12 cellular contexts compared by ENCODE assay signal in the genomic region with DNA sequence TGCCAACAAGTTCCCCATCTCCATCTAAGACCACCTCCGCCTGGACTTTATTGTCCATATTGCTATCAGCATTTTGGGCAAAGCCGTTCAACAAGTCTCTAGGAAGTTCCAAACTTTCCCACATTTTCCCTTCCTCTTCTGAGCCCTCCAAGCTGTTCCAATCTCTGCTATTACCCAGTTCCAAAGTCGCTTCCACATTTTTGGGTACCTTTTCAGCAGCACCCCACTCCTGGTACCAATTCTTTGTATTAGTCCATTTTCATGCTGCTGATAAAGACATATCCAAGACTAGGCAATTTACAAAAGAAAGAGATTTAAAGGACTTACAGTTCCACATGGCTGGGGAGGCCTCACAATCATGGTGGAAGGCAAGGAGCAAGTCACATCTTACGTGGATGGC. TPM values are rescaled to one million over a fixed set of nuclear protein-coding genes. Genes with fewer than 3 reads are reported as not detected.
"Had no signal": no experiment of that assay in that cellular context is flagged by ENCODE, and none has a peak within 500 bp of the region (broad histone marks: within the 10 kb centered on the region; RNA-seq: fewer than 3 reads in every experiment).

No MANE protein-coding gene starts in this region.

RNA-seq across cellular contexts. Expression of gene TXNDC2, which starts 20.0 kb away (rescaled TPM):
- total RNA-seq: activated CD4-positive, alpha-beta memory T cell treated with anti-CD3 and anti-CD28 coated beads for 36 hours; activated CD4-positive, alpha-beta T cell treated with anti-CD3 and anti-CD28 coated beads for 36 hours; activated CD4-positive, alpha-beta T cell treated with anti-CD3 and anti-CD28 coated beads, Interleukin-2, amount 10 ng/mL, durations not matched to agents 24 days and 14 days; activated CD4-positive, alpha-beta T cell treated with anti-CD3 and anti-CD28 coated beads, Interleukin-2, amount 10 ng/mL, durations not matched to agents 7 days and 5 days; activated CD8-positive, alpha-beta memory T cell treated with anti-CD3 and anti-CD28 coated beads for 36 hours; activated CD8-positive, alpha-beta memory T cell treated with anti-CD3 and anti-CD28 coated beads, Interleukin-2, amount 10 ng/mL, durations not matched to agents 7 days and 5 days; activated CD8-positive, alpha-beta T cell treated with anti-CD3 and anti-CD28 coated beads for 36 hours; activated CD8-positive, alpha-beta T cell treated with anti-CD3 and anti-CD28 coated beads, Interleukin-2, amount 10 ng/mL, durations not matched to agents 7 days and 5 days; T-cell; T-helper 1 cell treated with Interleukin-12 subunit alpha and Interleukin-12 subunit beta and Interleukin-4 antibody, amounts not matched to agents 30 ng/mL and 1 ng/mL, for 36 hours; T-helper 17 cell; T-helper 2 cell treated with Interferon-gamma antibody and Interleukin-4, amounts not matched to agents 100 ng/mL and 5 ng/mL, for 36 hours had no signal
